ENCODE assay signal across 18 cellular contexts in genomic region chr6:129191275-129191674, GRCh38.
"Had no signal": no experiment of that assay in that cellular context is flagged by ENCODE, and none has a peak within 500 bp of the region (broad histone marks: within the 10 kb centered on the region; RNA-seq: fewer than 3 reads in every experiment).

No MANE protein-coding gene starts in this region.

- H3K4me3 ChIP-seq: body of pancreas, esophagus squamous epithelium, heart right ventricle, prostate gland, stomach had no signal

- H3K9me3 ChIP-seq: body of pancreas, esophagus squamous epithelium, heart right ventricle, prostate gland, stomach had no signal

- DNase-seq: activated CD4-positive, alpha-beta T cell treated with anti-CD3 and anti-CD28 coated beads for 48 hours; activated CD4-positive, CD25-positive, alpha-beta regulatory T cell; activated CD8-positive, alpha-beta T cell treated with anti-CD3 and anti-CD28 coated beads for 36 hours; activated naive CD4-positive, alpha-beta T cell treated with Interleukin-2 at 50 U/mL for 16 hours; activated naive CD8-positive, alpha-beta T cell treated with anti-CD3 and anti-CD28 coated beads, Interleukin-2, amount 10 ng/mL, durations not matched to agents 7 days and 5 days; activated T-cell treated with anti-CD3 and anti-CD28 coated beads, Interleukin-2, amount 50 U/mL, for 24 hours; amygdala; body of pancreas; effector memory CD8-positive, alpha-beta T cell; esophagus squamous epithelium; heart right ventricle; kidney glomerular epithelial cell; naive thymus-derived CD4-positive, alpha-beta T cell; right cardiac atrium; stimulated activated CD4-positive, alpha-beta T cell treated with anti-CD3 and anti-CD28 coated beads, Interleukin-15, amount 100 ng/mL, for 24 hours; stimulated activated CD4-positive, alpha-beta T cell treated with anti-CD3 and anti-CD28 coated beads, Interleukin-2, amount 100 ng/mL, for 48 hours; stomach had no signal

- H3K4me1 ChIP-seq: body of pancreas, esophagus squamous epithelium, prostate gland, stomach had no signal

- H3K27me3 ChIP-seq: body of pancreas, esophagus squamous epithelium, heart right ventricle, stomach had no signal

- H3K27ac ChIP-seq: body of pancreas, esophagus squamous epithelium, prostate gland, stomach had no signal

- H3K36me3 ChIP-seq: esophagus squamous epithelium, prostate gland had no signal
